In the genomic region with DNA sequence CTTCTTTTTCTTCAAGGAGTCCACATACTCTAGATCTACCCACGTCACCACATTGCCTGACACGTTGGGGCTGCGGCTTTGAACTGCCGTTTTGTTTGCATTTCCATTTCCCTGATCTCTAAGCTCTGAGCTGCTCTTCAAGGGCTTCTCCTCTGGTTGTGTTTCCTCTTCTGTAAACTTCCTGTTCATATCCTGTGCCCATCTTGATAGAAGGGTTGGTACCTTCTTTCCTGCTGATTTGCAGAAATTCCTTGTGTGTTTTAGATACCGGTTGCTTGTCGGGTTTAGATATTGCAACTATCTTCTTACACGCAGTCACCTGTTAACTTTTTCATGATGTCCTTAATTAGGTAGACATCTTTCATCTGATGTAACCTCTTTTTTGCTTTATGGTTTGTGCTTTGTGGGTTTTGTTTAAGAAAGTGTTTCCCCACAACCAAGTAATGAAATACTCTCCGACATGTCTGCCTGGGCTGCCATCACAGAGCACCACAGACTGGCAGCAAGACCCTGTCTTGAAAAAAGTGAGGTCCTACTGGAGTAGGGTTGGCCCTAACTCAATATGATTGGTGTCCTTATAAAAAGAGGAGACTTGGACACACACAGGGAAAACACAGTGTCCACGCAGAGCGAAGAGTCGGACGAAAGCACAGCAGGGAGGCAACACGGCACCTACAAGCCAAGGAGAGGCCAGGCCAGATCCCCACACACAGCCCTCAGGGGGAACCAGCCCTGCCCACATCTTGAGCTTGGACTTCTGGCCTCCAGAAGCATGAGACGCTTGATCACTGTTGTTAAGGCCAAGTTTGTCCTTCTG, we compare ENCODE assay signal across 1 cellular context.
TF ChIP-seq lines count a peak whose summit lies in the region.

No MANE protein-coding gene starts in this region.

TF ChIP-seq in HepG2, 621 proteins besides CTCF, POLR2A, EP300 and RAD21 (continued from another document and continues in another):
- TF ChIP-seq, protein P1, sequence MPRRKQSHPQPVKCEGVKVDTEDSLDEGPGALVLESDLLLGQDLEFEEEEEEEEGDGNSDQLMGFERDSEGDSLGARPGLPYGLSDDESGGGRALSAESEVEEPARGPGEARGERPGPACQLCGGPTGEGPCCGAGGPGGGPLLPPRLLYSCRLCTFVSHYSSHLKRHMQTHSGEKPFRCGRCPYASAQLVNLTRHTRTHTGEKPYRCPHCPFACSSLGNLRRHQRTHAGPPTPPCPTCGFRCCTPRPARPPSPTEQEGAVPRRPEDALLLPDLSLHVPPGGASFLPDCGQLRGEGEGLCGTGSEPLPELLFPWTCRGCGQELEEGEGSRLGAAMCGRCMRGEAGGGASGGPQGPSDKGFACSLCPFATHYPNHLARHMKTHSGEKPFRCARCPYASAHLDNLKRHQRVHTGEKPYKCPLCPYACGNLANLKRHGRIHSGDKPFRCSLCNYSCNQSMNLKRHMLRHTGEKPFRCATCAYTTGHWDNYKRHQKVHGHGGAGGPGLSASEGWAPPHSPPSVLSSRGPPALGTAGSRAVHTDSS (CRISPR knock-in tag; conservative IDR thresholded peaks at IDR 0.05): no peak
- no peak for TF ChIP-seq SMARCE1 (IDR thresholded peaks at IDR 0.05; ENCODE audit: borderline replicate concordance)
- TF ChIP-seq HOXA3 (CRISPR knock-in tag; IDR thresholded peaks at IDR 0.05): peak; percentile 38; the same call in 1 of the 2 replicates
- TF ChIP-seq RFX5 (IDR thresholded peaks at IDR 0.05; ENCODE audit: low read depth, low read length): no peak
- TF ChIP-seq CBFB (CRISPR knock-in tag; IDR thresholded peaks at IDR 0.05): no peak
- TF ChIP-seq, protein P2, sequence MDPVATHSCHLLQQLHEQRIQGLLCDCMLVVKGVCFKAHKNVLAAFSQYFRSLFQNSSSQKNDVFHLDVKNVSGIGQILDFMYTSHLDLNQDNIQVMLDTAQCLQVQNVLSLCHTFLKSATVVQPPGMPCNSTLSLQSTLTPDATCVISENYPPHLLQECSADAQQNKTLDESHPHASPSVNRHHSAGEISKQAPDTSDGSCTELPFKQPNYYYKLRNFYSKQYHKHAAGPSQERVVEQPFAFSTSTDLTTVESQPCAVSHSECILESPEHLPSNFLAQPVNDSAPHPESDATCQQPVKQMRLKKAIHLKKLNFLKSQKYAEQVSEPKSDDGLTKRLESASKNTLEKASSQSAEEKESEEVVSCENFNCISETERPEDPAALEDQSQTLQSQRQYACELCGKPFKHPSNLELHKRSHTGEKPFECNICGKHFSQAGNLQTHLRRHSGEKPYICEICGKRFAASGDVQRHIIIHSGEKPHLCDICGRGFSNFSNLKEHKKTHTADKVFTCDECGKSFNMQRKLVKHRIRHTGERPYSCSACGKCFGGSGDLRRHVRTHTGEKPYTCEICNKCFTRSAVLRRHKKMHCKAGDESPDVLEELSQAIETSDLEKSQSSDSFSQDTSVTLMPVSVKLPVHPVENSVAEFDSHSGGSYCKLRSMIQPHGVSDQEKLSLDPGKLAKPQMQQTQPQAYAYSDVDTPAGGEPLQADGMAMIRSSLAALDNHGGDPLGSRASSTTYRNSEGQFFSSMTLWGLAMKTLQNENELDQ (CRISPR knock-in tag; IDR thresholded peaks at IDR 0.05; ENCODE audit: borderline replicate concordance): no peak
- TF ChIP-seq ZNF615 (CRISPR knock-in tag; IDR thresholded peaks at IDR 0.05; ENCODE audit: borderline replicate concordance): no peak
- TF ChIP-seq ZFYVE20 (CRISPR knock-in tag; IDR thresholded peaks at IDR 0.05; ENCODE audit: borderline replicate concordance, low read depth): no peak
- TF ChIP-seq SYNCRIP (IDR thresholded peaks at IDR 0.05; ENCODE audit: insufficient read depth, low read depth, low read length): no peak
- no peak for TF ChIP-seq CHD4 (IDR thresholded peaks at IDR 0.05; ENCODE audit: borderline replicate concordance, low read length)
- TF ChIP-seq TP53 (CRISPR knock-in tag; conservative IDR thresholded peaks at IDR 0.05): no peak
- TF ChIP-seq ZNF253 (CRISPR knock-in tag; IDR thresholded peaks at IDR 0.05; ENCODE audit: borderline replicate concordance): no peak
- TF ChIP-seq, protein P3, sequence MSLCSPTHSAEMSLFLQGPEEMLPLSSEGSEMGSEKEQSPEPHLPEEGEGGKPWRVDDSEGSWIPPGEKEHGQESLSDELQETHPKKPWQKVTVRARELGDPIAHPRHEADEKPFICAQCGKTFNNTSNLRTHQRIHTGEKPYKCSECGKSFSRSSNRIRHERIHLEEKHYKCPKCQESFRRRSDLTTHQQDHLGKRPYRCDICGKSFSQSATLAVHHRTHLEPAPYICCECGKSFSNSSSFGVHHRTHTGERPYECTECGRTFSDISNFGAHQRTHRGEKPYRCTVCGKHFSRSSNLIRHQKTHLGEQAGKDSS (CRISPR knock-in tag; IDR thresholded peaks at IDR 0.05; ENCODE audit: borderline replicate concordance, low read depth): no peak
- no peak for TF ChIP-seq SNAPC2 (CRISPR knock-in tag; IDR thresholded peaks at IDR 0.05)
- TF ChIP-seq JUN (CRISPR knock-in tag; IDR thresholded peaks at IDR 0.05): no peak
- no peak for TF ChIP-seq ZNF34 (CRISPR knock-in tag; IDR thresholded peaks at IDR 0.05; ENCODE audit: borderline replicate concordance)
- TF ChIP-seq, protein P4, sequence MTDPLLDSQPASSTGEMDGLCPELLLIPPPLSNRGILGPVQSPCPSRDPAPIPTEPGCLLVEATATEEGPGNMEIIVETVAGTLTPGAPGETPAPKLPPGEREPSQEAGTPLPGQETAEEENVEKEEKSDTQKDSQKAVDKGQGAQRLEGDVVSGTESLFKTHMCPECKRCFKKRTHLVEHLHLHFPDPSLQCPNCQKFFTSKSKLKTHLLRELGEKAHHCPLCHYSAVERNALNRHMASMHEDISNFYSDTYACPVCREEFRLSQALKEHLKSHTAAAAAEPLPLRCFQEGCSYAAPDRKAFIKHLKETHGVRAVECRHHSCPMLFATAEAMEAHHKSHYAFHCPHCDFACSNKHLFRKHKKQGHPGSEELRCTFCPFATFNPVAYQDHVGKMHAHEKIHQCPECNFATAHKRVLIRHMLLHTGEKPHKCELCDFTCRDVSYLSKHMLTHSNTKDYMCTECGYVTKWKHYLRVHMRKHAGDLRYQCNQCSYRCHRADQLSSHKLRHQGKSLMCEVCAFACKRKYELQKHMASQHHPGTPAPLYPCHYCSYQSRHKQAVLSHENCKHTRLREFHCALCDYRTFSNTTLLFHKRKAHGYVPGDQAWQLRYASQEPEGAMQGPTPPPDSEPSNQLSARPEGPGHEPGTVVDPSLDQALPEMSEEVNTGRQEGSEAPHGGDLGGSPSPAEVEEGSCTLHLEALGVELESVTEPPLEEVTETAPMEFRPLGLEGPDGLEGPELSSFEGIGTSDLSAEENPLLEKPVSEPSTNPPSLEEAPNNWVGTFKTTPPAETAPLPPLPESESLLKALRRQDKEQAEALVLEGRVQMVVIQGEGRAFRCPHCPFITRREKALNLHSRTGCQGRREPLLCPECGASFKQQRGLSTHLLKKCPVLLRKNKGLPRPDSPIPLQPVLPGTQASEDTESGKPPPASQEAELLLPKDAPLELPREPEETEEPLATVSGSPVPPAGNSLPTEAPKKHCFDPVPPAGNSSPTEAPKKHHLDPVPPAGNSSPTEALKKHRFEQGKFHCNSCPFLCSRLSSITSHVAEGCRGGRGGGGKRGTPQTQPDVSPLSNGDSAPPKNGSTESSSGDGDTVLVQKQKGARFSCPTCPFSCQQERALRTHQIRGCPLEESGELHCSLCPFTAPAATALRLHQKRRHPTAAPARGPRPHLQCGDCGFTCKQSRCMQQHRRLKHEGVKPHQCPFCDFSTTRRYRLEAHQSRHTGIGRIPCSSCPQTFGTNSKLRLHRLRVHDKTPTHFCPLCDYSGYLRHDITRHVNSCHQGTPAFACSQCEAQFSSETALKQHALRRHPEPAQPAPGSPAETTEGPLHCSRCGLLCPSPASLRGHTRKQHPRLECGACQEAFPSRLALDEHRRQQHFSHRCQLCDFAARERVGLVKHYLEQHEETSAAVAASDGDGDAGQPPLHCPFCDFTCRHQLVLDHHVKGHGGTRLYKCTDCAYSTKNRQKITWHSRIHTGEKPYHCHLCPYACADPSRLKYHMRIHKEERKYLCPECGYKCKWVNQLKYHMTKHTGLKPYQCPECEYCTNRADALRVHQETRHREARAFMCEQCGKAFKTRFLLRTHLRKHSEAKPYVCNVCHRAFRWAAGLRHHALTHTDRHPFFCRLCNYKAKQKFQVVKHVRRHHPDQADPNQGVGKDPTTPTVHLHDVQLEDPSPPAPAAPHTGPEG (CRISPR knock-in tag; IDR thresholded peaks at IDR 0.05): no peak
- TF ChIP-seq FOXP1 (IDR thresholded peaks at IDR 0.05): no peak
- peak; percentile 70 for TF ChIP-seq FOXP1 (CRISPR knock-in tag; IDR thresholded peaks at IDR 0.05)
- no peak for TF ChIP-seq ZNF644 (CRISPR knock-in tag; IDR thresholded peaks at IDR 0.05; ENCODE audit: low read depth)
- no peak for TF ChIP-seq ZBTB33 (CRISPR knock-in tag; IDR thresholded peaks at IDR 0.05)
- no peak for TF ChIP-seq HOMEZ (CRISPR knock-in tag; IDR thresholded peaks at IDR 0.05; ENCODE audit: low read depth)
- TF ChIP-seq TRAFD1 (CRISPR knock-in tag; IDR thresholded peaks at IDR 0.05; ENCODE audit: borderline replicate concordance): no peak
- TF ChIP-seq ASH2L (IDR thresholded peaks at IDR 0.05; ENCODE audit: insufficient read length, low read depth, low read length): peak; percentile 30
- no peak for TF ChIP-seq PBX3 (CRISPR knock-in tag; IDR thresholded peaks at IDR 0.05; ENCODE audit: borderline replicate concordance)
- no peak for TF ChIP-seq ZNF549 (CRISPR knock-in tag; IDR thresholded peaks at IDR 0.05)
- no peak for TF ChIP-seq NR2F6 (IDR thresholded peaks at IDR 0.05)
- TF ChIP-seq NR2F6 (CRISPR knock-in tag; IDR thresholded peaks at IDR 0.05): no peak; the same call in 1 of the 2 replicates
- no peak for TF ChIP-seq SP2 (CRISPR knock-in tag; IDR thresholded peaks at IDR 0.05)
- no peak for TF ChIP-seq FOXK1 (CRISPR knock-in tag; IDR thresholded peaks at IDR 0.05; ENCODE audit: borderline replicate concordance, low read depth)
- no peak for TF ChIP-seq CEBPG (CRISPR knock-in tag; IDR thresholded peaks at IDR 0.05)
- TF ChIP-seq SMAD3 (CRISPR knock-in tag; IDR thresholded peaks at IDR 0.05): no peak
- no peak for TF ChIP-seq ATF7 (IDR thresholded peaks at IDR 0.05)
- TF ChIP-seq ATF7 (CRISPR knock-in tag; IDR thresholded peaks at IDR 0.05): no peak
- no peak for TF ChIP-seq LRRFIP1 (CRISPR knock-in tag; conservative IDR thresholded peaks at IDR 0.05)
- no peak for TF ChIP-seq HNRNPH1 (optimal IDR thresholded peaks at IDR 0.05; ENCODE audit: low read depth, low read length)
- TF ChIP-seq ZFP41 (CRISPR knock-in tag; IDR thresholded peaks at IDR 0.05; ENCODE audit: borderline replicate concordance): no peak
